2 cellular contexts compared by ENCODE assay signal in the genomic region with DNA sequence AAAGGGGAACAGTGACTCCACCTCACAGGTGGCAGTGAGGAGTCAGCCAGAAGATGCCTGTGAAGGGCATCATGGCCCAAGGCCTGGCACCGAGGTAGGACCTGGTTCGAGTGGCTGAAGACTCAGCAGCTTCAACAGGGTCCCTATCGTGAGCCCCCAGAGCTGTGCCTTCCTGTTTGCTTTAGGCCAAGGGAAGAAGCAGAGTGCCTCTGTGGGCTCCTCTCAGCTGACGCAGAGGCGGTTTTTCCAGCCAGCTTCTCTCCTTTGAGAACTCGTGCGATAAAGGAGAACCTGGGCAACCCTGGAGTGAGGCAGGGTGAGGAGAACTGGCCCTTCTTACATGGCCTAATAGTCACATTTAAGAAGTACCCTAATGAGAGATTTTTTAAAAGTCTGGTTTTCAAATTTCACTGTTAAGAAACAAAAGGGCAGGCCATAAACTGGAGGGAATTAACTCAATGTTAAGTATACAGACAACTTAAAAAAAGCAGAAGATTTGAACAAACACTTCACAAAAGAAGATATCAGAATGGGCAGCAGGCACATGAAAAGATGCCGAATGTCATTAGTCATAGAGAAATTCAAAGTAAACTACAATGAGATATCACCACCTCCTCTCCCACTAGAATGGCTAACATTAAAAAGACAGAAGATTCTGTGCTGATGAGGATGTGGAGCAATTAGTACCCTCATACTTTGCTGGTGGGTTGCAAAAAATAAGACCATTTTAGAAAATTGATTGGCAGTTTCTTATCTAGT.
TF ChIP-seq lines count a peak whose summit lies in the region.

No MANE protein-coding gene starts in this region.

TF ChIP-seq in GM23338, 12 proteins besides CTCF, POLR2A, EP300 and RAD21 (continues in another document):
- TF ChIP-seq ETS1 (IDR thresholded peaks at IDR 0.05) (no peak), CREB1 (CRISPR knock-in tag; IDR thresholded peaks at IDR 0.05; ENCODE audit: low read depth) (no peak), STAT1 (IDR thresholded peaks at IDR 0.05; ENCODE audit: unreplicated experiment) (no peak), ZNF114 (CRISPR knock-in tag; IDR thresholded peaks at IDR 0.05) (no peak), REST (IDR thresholded peaks at IDR 0.05; ENCODE audit: unreplicated experiment) (no peak), JUNB (IDR thresholded peaks at IDR 0.05; ENCODE audit: unreplicated experiment) (no peak), NANOG (IDR thresholded peaks at IDR 0.05; ENCODE audit: borderline replicate concordance) (no peak), EZH2 (IDR thresholded peaks at IDR 0.05; ENCODE audit: low read depth, unreplicated experiment) (no peak)

TF ChIP-seq in IMR-90, 13 proteins besides CTCF, POLR2A, EP300 and RAD21:
- TF ChIP-seq BHLHE40 (IDR thresholded peaks at IDR 0.05; ENCODE audit: low read depth, low read length) = no peak
- no peak for TF ChIP-seq CHD1 (IDR thresholded peaks at IDR 0.05; ENCODE audit: low read depth, low read length)
- no peak for TF ChIP-seq CEBPB (IDR thresholded peaks at IDR 0.05; ENCODE audit: low read depth, low read length)
- TF ChIP-seq SMC3 (IDR thresholded peaks at IDR 0.05; ENCODE audit: low read depth, low read length) = no peak
- no peak for TF ChIP-seq FOS (IDR thresholded peaks at IDR 0.05; ENCODE audit: low read depth, low read length)
TF ChIP-seq in IMR-90: peak in this region for 0.
